In the genomic region with DNA sequence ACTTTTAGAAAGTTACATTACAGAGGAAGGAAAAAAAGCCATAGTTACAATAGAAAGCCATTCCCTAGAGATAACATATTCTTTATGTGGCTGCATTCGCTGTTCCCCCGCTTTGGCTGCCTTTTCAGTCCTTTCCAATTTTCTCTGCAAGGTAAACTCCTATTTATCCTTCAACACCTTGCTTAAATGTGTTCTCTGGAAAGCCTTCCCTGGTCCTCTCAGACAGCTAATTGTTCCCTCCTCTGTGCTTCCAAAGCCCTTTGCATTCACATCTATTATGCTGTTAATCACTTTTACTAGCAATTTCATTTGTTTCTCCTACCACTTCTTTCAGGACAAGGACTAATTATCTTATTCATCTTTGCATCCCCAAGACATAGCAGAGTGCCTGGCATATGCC, we compare ENCODE assay signal across 1 cellular context.
TF ChIP-seq lines count a peak whose summit lies in the region.

No MANE protein-coding gene starts in this region.

TF ChIP-seq in HepG2, 621 proteins besides CTCF, POLR2A, EP300 and RAD21:
- no peak for TF ChIP-seq RELA (CRISPR knock-in tag; IDR thresholded peaks at IDR 0.05)
